ENCODE assay signal across 15 cellular contexts in genomic region chr1:81695741-81696140, GRCh38.
DNase-seq lines count a peak whose midpoint lies in the region; ATAC-seq and TF ChIP-seq lines count a peak whose summit lies in the region.
"Had no signal": no experiment of that assay in that cellular context is flagged by ENCODE, and none has a peak within 500 bp of the region (broad histone marks: within the 10 kb centered on the region; RNA-seq: fewer than 3 reads in every experiment).

No MANE protein-coding gene starts in this region.

- H3K36me3 ChIP-seq in HAP-1 (replicated peaks) (no peaks in the 10 kb centered on the region), smooth muscle cell (ENCODE audit: low read depth) (no peaks in the 10 kb centered on the region)
- H3K36me3 ChIP-seq: prostate gland had no signal

- peak; percentile 56 for ATAC-seq in SK-N-SH treated with all-trans-retinoic acid at 6 μM for 48 hours
- ATAC-seq in foreskin keratinocyte: no peak
- no peak for ATAC-seq in WTC11
- ATAC-seq: activated CD4-positive, alpha-beta T cell treated with anti-CD3 and anti-CD28 coated beads for 36 hours had no signal

- H3K4me1 ChIP-seq in HAP-1 (peaks cover 26% of the 10 kb centered on the region), foreskin keratinocyte (peaks cover 4% of the 10 kb centered on the region), smooth muscle cell (ENCODE audit: low read depth) (peaks cover 11% of the 10 kb centered on the region)

- no peaks in the 10 kb centered on the region for H3K79me2 ChIP-seq in smooth muscle cell (ENCODE audit: low read depth)

- H3K27ac ChIP-seq in foreskin keratinocyte (peak overlapping the region; percentile 15), smooth muscle cell (ENCODE audit: low read depth) (peak overlapping the region; percentile 32)
- H3K27ac ChIP-seq: prostate gland had no signal

- in situ Hi-C loops in HAP-1 (cut with MboI; ENCODE audit: low sequenced_read_pairs): no loop called here

- TF ChIP-seq CTCF in foreskin keratinocyte (conservative IDR thresholded peaks at IDR 0.05) (no peak), smooth muscle cell (IDR thresholded peaks at IDR 0.05; ENCODE audit: borderline replicate concordance, insufficient read depth, poor library complexity, severe bottlenecking) (no peak), WTC11 (IDR thresholded peaks at IDR 0.05) (no peak)

- H3K4me1 Mint-ChIP-seq in WTC11: peaks cover 23% of the 10 kb centered on the region
- H3K4me1 Mint-ChIP-seq: activated CD4-positive, alpha-beta T cell treated with anti-CD3 and anti-CD28 coated beads for 36 hours; memory B cell had no signal

- H3K36me3 Mint-ChIP-seq in WTC11: no peaks in the 10 kb centered on the region
- H3K36me3 Mint-ChIP-seq: memory B cell had no signal

- H3K4me3 ChIP-seq in HAP-1: no peak overlapping the region
- H3K4me3 ChIP-seq in smooth muscle cell: no peak overlapping the region
- H3K4me3 ChIP-seq: prostate gland had no signal

- POLR2A ChIA-PET in WTC11 (lab: Charles Lee): no interaction called here

- H3K9me3 ChIP-seq in HAP-1: no peaks in the 10 kb centered on the region
- H3K9me3 ChIP-seq in smooth muscle cell (replicated peaks; ENCODE audit: low read depth): no peaks in the 10 kb centered on the region
- H3K9me3 ChIP-seq: prostate gland had no signal

- peaks cover 4% of the 10 kb centered on the region for H3F3A ChIP-seq in smooth muscle cell (ENCODE audit: low read depth)

- no peak overlapping the region for H2AFZ ChIP-seq in smooth muscle cell (ENCODE audit: low read depth)

- CTCF ChIA-PET in WTC11 (lab: Charles Lee): no interaction called here

- H3K9me3 Mint-ChIP-seq in WTC11: peaks cover 7% of the 10 kb centered on the region; the same call in 1 of the 2 replicates
- H3K9me3 Mint-ChIP-seq: memory B cell had no signal

- H3K9ac ChIP-seq in smooth muscle cell (ENCODE audit: low read depth): no peak overlapping the region

- no peaks in the 10 kb centered on the region for H4K20me1 ChIP-seq in smooth muscle cell (ENCODE audit: low read depth)

- DNase-seq in HAP-1 (ENCODE audit: low spot score in 2 of 2): peak; percentile 41 to 62
- peak in 1 of 2 donors; percentile 64 for DNase-seq in foreskin keratinocyte
- no peak for DNase-seq in smooth muscle cell (lab: John Stamatoyannopoulos, UW; ENCODE audit: unreplicated experiment)
- DNase-seq in mesenteric fat pad (ENCODE audit: low spot score): no peak
- DNase-seq in WTC11 (ENCODE audit: low spot score): no peak
- DNase-seq in activated CD4-positive, alpha-beta T cell treated with anti-CD3 and anti-CD28 coated beads for 1 hour: no peak
- no peak for DNase-seq in cortex of kidney (lab: John Stamatoyannopoulos, UW)
- DNase-seq: activated CD4-positive, alpha-beta T cell treated with anti-CD3 and anti-CD28 coated beads for 36 hours; DMS79 treated with DMSO at 0.1 percent for 48 hours; hippocampal formation; MM.1S; NCI-H82 had no signal

- H3K27me3 Mint-ChIP-seq in WTC11 (ENCODE audit: low read depth): no peaks in the 10 kb centered on the region

- no peak overlapping the region for H3K4me3 Mint-ChIP-seq in WTC11
- H3K4me3 Mint-ChIP-seq: activated CD4-positive, alpha-beta T cell treated with anti-CD3 and anti-CD28 coated beads for 36 hours; memory B cell had no signal

- WGBS in smooth muscle cell (ENCODE audit: low lambda C conversion rate): 70% methylated on average over 3 of the region's 3 CpGs

- H3K27me3 ChIP-seq in HAP-1 (ENCODE audit: low read depth) (no peaks in the 10 kb centered on the region), foreskin keratinocyte (no peaks in the 10 kb centered on the region), smooth muscle cell (ENCODE audit: low read depth) (no peaks in the 10 kb centered on the region)

- H3K27ac Mint-ChIP-seq in WTC11: no peak overlapping the region
- H3K27ac Mint-ChIP-seq: activated CD4-positive, alpha-beta T cell treated with anti-CD3 and anti-CD28 coated beads for 36 hours; memory B cell had no signal

- no peak overlapping the region for H3K4me2 ChIP-seq in smooth muscle cell

TF ChIP-seq in SK-N-SH treated with all-trans-retinoic acid at 6 μM for 48 hours, 23 proteins besides CTCF, POLR2A, EP300 and RAD21 (continues in another document):
- TF ChIP-seq ESRRG (CRISPR knock-in tag; IDR thresholded peaks at IDR 0.05): no peak
- no peak for TF ChIP-seq SNAI2 (CRISPR knock-in tag; IDR thresholded peaks at IDR 0.05)
- no peak for TF ChIP-seq GLIS3 (CRISPR knock-in tag; IDR thresholded peaks at IDR 0.05)
- TF ChIP-seq ISL1 (CRISPR knock-in tag; IDR thresholded peaks at IDR 0.05): no peak
- no peak for TF ChIP-seq ZNF8 (CRISPR knock-in tag; IDR thresholded peaks at IDR 0.05)
- no peak for TF ChIP-seq ZFP3 (CRISPR knock-in tag; IDR thresholded peaks at IDR 0.05)
- no peak for TF ChIP-seq ARNTL (CRISPR knock-in tag; IDR thresholded peaks at IDR 0.05; ENCODE audit: borderline replicate concordance, low read depth)
- no peak for TF ChIP-seq CREB5 (CRISPR knock-in tag; IDR thresholded peaks at IDR 0.05; ENCODE audit: low read depth)
- TF ChIP-seq OSR1 (CRISPR knock-in tag; IDR thresholded peaks at IDR 0.05): no peak
- TF ChIP-seq POU6F1 (CRISPR knock-in tag; IDR thresholded peaks at IDR 0.05; ENCODE audit: borderline replicate concordance, low read depth): no peak
- TF ChIP-seq CSDC2 (CRISPR knock-in tag; IDR thresholded peaks at IDR 0.05): no peak
- no peak for TF ChIP-seq BACH2 (CRISPR knock-in tag; IDR thresholded peaks at IDR 0.05; ENCODE audit: borderline replicate concordance)
- no peak for TF ChIP-seq ZNF565 (CRISPR knock-in tag; conservative IDR thresholded peaks at IDR 0.05; ENCODE audit: low read depth)

TF ChIP-seq in WTC11, 78 proteins besides CTCF, POLR2A, EP300 and RAD21 (continues in another document):
- no peak for TF ChIP-seq ZNF532 (CRISPR knock-in tag; IDR thresholded peaks at IDR 0.05; ENCODE audit: borderline replicate concordance)
- no peak for TF ChIP-seq NFE2L1 (CRISPR knock-in tag; IDR thresholded peaks at IDR 0.05)
- TF ChIP-seq CREM (CRISPR knock-in tag; IDR thresholded peaks at IDR 0.05): no peak
- TF ChIP-seq MYBL2 (CRISPR knock-in tag; IDR thresholded peaks at IDR 0.05): no peak
- TF ChIP-seq ZBTB21 (CRISPR knock-in tag; IDR thresholded peaks at IDR 0.05; ENCODE audit: borderline replicate concordance): no peak
- no peak for TF ChIP-seq ZNF138 (CRISPR knock-in tag; conservative IDR thresholded peaks at IDR 0.05)
- no peak for TF ChIP-seq PRDM15 (CRISPR knock-in tag; IDR thresholded peaks at IDR 0.05)

Comparison
In these comparisons a context has a peak if more than half of its experiments do, and no peak if none do; other contexts are left out.
1. DNase-seq: peak in HAP-1 (2 of 2); none in smooth muscle cell (single experiment), mesenteric fat pad (single experiment), WTC11 (single experiment), activated CD4-positive, alpha-beta T cell treated with anti-CD3 and anti-CD28 coated beads for 1 hour (single experiment) and cortex of kidney (single experiment).